1 cellular context compared by ENCODE assay signal in genomic region chr2:99488587-99488998, GRCh38.
TF ChIP-seq lines count a peak whose summit lies in the region.

No MANE protein-coding gene starts in this region.

TF ChIP-seq in GM23338, 12 proteins besides CTCF, POLR2A, EP300 and RAD21 (continued from another document):
- TF ChIP-seq REST (IDR thresholded peaks at IDR 0.05; ENCODE audit: unreplicated experiment): no peak
- TF ChIP-seq NANOG (IDR thresholded peaks at IDR 0.05; ENCODE audit: borderline replicate concordance): no peak
- TF ChIP-seq ETS1 (IDR thresholded peaks at IDR 0.05): no peak
TF ChIP-seq in GM23338: peak in this region for 0.
